Comparison of ENCODE assay signal across 1 cellular context in the genomic region with DNA sequence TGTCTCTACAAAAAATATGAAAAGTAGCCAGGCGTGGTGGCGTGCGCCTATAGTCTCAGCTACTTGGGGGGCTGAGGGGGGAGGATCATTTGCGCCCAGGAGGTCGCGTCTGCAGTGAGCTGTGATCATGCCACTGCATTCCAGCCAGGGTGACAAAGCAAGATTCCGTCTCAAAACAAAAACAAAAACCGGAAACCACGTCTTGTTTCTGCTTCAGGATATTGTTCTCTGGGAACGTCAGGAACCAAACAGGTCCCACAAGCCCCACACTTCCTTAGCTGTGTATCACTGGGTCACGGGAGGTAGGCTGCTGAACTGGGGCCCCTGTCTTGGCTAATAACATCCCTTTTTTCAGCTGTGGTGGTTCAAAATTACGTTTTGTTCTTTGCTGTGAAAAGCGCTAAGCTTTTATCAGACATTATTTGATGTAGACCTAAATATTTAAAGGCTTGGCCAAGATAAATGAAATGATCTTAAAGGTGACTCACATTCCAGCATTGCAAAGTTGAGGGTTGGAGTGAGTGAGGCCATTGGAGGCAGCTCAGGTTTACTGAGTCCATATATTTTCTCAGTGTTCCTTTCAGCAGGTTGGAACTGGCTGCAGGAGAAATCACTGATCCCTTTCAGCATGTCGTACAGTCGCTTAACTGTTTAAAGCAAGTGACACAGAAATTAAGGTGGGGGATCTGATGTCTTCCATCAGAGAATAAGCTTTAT.
TF ChIP-seq lines count a peak whose summit lies in the region.

No MANE protein-coding gene starts in this region.

TF ChIP-seq in A549, 52 proteins besides CTCF, POLR2A, EP300 and RAD21 (continued from another document):
- TF ChIP-seq NFE2L2 (conservative IDR thresholded peaks at IDR 0.05; ENCODE audit: low read length) (0 out of 2 replicates have a peak, but pooled peaks have one; percentile 15), POLR2AphosphoS2 (conservative IDR thresholded peaks at IDR 0.05; ENCODE audit: low read length) (no peak), MAZ (IDR thresholded peaks at IDR 0.05; ENCODE audit: borderline replicate concordance, low read depth, low read length) (no peak), CBX8 (IDR thresholded peaks at IDR 0.05) (no peak), HOXA7 (CRISPR knock-in tag; IDR thresholded peaks at IDR 0.05) (0 out of 2 replicates have a peak, but pooled peaks have one; percentile 43), RARB (CRISPR knock-in tag; IDR thresholded peaks at IDR 0.05) (no peak), PBX3 (IDR thresholded peaks at IDR 0.05) (no peak), HOXB5 (CRISPR knock-in tag; IDR thresholded peaks at IDR 0.05) (no peak; the same call in 1 of the 2 replicates), GATA3 (IDR thresholded peaks at IDR 0.05; ENCODE audit: borderline replicate concordance) (no peak), HMGXB4 (CRISPR knock-in tag; IDR thresholded peaks at IDR 0.05; ENCODE audit: borderline replicate concordance) (no peak), ZFP36 (IDR thresholded peaks at IDR 0.05; ENCODE audit: borderline replicate concordance, partially characterized antibody) (no peak), CHD2 (IDR thresholded peaks at IDR 0.05; ENCODE audit: low read length, partially characterized antibody) (no peak), RCOR1 (IDR thresholded peaks at IDR 0.05; ENCODE audit: low read depth, low read length) (no peak), SREBF2 (IDR thresholded peaks at IDR 0.05) (no peak), FOSL2 (IDR thresholded peaks at IDR 0.05) (no peak), FOSL2 (CRISPR knock-in tag; IDR thresholded peaks at IDR 0.05) (peak; percentile 52), JUN (IDR thresholded peaks at IDR 0.05) (no peak), EHMT2 (IDR thresholded peaks at IDR 0.05; ENCODE audit: low read depth) (no peak), ESRRA (IDR thresholded peaks at IDR 0.05; ENCODE audit: borderline replicate concordance, low read length) (no peak), KDM1A (IDR thresholded peaks at IDR 0.05; ENCODE audit: low read depth) (no peak), HEYL (CRISPR knock-in tag; IDR thresholded peaks at IDR 0.05) (no peak), BHLHE40 (IDR thresholded peaks at IDR 0.05; ENCODE audit: low read depth, low read length) (no peak), PHF8 (IDR thresholded peaks at IDR 0.05; ENCODE audit: borderline replicate concordance, low read depth) (no peak), HES2 (IDR thresholded peaks at IDR 0.05) (no peak), HOXB13 (CRISPR knock-in tag; IDR thresholded peaks at IDR 0.05; ENCODE audit: low read depth) (no peak), HDAC2 (IDR thresholded peaks at IDR 0.05) (no peak), ZSCAN20 (CRISPR knock-in tag; IDR thresholded peaks at IDR 0.05) (no peak), MYC (IDR thresholded peaks at IDR 0.05; ENCODE audit: borderline replicate concordance, low read length) (no peak), MAFK (IDR thresholded peaks at IDR 0.05; ENCODE audit: partially characterized antibody) (peak; percentile 61), CHD4 (IDR thresholded peaks at IDR 0.05; ENCODE audit: borderline replicate concordance) (no peak), NR3C1 (IDR thresholded peaks at IDR 0.05) (no peak), CEBPB (IDR thresholded peaks at IDR 0.05) (no peak), CBX2 (IDR thresholded peaks at IDR 0.05; ENCODE audit: borderline replicate concordance, low read depth) (no peak), MAX (IDR thresholded peaks at IDR 0.05) (peak; percentile 30; the same call in 1 of the 2 replicates), JUNB (IDR thresholded peaks at IDR 0.05) (peak; percentile 36; the same call in 1 of the 2 replicates), TFCP2L1 (CRISPR knock-in tag; IDR thresholded peaks at IDR 0.05) (peak; percentile 23; the same call in 1 of the 2 replicates), FOXS1 (CRISPR knock-in tag; IDR thresholded peaks at IDR 0.05) (peak; percentile 52; the same call in 1 of the 2 replicates), FOSB (CRISPR knock-in tag; IDR thresholded peaks at IDR 0.05) (no peak)
- TF ChIP-seq, protein P1, sequence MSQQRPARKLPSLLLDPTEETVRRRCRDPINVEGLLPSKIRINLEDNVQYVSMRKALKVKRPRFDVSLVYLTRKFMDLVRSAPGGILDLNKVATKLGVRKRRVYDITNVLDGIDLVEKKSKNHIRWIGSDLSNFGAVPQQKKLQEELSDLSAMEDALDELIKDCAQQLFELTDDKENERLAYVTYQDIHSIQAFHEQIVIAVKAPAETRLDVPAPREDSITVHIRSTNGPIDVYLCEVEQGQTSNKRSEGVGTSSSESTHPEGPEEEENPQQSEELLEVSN (IDR thresholded peaks at IDR 0.05; ENCODE audit: borderline replicate concordance, low read depth), result no peak
- TF ChIP-seq, protein P2, sequence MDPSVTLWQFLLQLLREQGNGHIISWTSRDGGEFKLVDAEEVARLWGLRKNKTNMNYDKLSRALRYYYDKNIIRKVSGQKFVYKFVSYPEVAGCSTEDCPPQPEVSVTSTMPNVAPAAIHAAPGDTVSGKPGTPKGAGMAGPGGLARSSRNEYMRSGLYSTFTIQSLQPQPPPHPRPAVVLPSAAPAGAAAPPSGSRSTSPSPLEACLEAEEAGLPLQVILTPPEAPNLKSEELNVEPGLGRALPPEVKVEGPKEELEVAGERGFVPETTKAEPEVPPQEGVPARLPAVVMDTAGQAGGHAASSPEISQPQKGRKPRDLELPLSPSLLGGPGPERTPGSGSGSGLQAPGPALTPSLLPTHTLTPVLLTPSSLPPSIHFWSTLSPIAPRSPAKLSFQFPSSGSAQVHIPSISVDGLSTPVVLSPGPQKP (IDR thresholded peaks at IDR 0.05; ENCODE audit: low read depth, low read length), result no peak
- TF ChIP-seq, protein P3, sequence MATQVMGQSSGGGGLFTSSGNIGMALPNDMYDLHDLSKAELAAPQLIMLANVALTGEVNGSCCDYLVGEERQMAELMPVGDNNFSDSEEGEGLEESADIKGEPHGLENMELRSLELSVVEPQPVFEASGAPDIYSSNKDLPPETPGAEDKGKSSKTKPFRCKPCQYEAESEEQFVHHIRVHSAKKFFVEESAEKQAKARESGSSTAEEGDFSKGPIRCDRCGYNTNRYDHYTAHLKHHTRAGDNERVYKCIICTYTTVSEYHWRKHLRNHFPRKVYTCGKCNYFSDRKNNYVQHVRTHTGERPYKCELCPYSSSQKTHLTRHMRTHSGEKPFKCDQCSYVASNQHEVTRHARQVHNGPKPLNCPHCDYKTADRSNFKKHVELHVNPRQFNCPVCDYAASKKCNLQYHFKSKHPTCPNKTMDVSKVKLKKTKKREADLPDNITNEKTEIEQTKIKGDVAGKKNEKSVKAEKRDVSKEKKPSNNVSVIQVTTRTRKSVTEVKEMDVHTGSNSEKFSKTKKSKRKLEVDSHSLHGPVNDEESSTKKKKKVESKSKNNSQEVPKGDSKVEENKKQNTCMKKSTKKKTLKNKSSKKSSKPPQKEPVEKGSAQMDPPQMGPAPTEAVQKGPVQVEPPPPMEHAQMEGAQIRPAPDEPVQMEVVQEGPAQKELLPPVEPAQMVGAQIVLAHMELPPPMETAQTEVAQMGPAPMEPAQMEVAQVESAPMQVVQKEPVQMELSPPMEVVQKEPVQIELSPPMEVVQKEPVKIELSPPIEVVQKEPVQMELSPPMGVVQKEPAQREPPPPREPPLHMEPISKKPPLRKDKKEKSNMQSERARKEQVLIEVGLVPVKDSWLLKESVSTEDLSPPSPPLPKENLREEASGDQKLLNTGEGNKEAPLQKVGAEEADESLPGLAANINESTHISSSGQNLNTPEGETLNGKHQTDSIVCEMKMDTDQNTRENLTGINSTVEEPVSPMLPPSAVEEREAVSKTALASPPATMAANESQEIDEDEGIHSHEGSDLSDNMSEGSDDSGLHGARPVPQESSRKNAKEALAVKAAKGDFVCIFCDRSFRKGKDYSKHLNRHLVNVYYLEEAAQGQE (IDR thresholded peaks at IDR 0.05), result no peak
- TF ChIP-seq, protein P4, sequence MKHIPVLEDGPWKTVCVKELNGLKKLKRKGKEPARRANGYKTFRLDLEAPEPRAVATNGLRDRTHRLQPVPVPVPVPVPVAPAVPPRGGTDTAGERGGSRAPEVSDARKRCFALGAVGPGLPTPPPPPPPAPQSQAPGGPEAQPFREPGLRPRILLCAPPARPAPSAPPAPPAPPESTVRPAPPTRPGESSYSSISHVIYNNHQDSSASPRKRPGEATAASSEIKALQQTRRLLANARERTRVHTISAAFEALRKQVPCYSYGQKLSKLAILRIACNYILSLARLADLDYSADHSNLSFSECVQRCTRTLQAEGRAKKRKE (CRISPR knock-in tag; IDR thresholded peaks at IDR 0.05; ENCODE audit: low read depth), result peak; percentile 68
- TF ChIP-seq, protein P5, sequence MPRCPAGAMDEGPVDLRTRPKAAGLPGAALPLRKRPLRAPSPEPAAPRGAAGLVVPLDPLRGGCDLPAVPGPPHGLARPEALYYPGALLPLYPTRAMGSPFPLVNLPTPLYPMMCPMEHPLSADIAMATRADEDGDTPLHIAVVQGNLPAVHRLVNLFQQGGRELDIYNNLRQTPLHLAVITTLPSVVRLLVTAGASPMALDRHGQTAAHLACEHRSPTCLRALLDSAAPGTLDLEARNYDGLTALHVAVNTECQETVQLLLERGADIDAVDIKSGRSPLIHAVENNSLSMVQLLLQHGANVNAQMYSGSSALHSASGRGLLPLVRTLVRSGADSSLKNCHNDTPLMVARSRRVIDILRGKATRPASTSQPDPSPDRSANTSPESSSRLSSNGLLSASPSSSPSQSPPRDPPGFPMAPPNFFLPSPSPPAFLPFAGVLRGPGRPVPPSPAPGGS (IDR thresholded peaks at IDR 0.05), result no peak
